In genomic region chr4:186906722-186907121, GRCh38 we compare ENCODE assay signal across 11 cellular contexts.
"Had no signal": no experiment of that assay in that cellular context is flagged by ENCODE, and none has a peak within 500 bp of the region (broad histone marks: within the 10 kb centered on the region; RNA-seq: fewer than 3 reads in every experiment).

No MANE protein-coding gene starts in this region.

- H3K9me3 ChIP-seq: HAP-1 had no signal

- H3K4me2 ChIP-seq: GM23338 had no signal

- ATAC-seq: GM23338, HCT116 had no signal

- H3K9ac ChIP-seq: GM23248 had no signal

- FAIRE-seq: H1, H54 had no signal

- H3K36me3 ChIP-seq: HAP-1 had no signal

- H3K27ac ChIP-seq: GM23248 had no signal

- DNase-seq: GM23248, GOT3, H7, H9, HCEC 1CT, HFFc6 had no signal

- H2AFZ ChIP-seq: GM23248, GM23338 had no signal

- H3K4me3 ChIP-seq: GM23248, GM23338, HAP-1 had no signal

- H3K4me1 ChIP-seq: HAP-1 had no signal
